8 cellular contexts compared by ENCODE assay signal in the genomic region with DNA sequence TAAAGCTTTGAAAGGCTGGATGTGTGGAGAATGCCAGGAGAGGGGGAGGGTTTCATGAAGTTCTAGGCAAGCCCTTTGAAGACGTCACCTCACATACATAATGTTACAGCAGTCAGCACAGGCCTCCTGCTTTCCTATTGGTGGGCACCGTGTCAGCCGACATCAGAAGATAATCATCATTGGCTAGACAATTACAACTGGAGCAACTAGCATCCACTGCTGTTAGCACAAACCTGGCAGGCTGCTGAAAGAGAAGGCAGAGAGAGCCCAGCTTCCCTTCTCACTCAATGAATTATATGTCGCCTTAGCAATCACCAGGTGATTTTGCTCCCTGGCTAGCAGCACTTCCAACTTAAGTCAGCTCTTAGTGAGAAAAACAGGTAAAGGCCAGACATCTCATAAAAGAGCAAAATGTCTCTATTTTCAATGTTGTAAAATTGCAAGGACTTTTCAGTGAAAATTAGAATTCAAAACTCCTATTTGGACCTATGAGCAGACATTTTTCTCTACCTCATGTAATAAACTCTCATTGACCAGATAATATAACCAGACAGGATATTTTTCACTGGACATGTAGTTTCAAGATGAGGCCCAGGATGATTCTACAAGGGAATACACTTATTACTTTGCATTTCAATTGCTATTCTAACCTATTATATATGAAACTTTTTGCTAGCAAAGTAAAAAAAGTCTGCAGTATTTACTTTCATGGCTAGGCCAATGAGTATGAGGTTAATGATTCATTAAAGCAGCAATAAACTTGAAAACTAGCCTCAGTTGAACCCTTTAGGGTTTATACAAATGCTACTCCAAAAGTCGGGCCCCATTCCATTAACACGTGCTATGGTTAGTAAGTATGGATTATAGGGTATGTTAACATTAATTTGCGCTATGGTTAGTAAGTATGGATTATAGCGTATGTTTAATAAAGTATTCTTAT. TPM values are rescaled to one million over a fixed set of nuclear protein-coding genes. Genes with fewer than 3 reads are reported as not detected.
DNase-seq lines count a peak whose midpoint lies in the region; ATAC-seq and TF ChIP-seq lines count a peak whose summit lies in the region.

No MANE protein-coding gene starts in this region.

- H3K4me1 ChIP-seq in vagina = peaks cover 15% of the 10 kb centered on the region

- peak overlapping the region; percentile 83 for H3K27ac Mint-ChIP-seq in activated naive CD4-positive, alpha-beta T cell treated with anti-CD3 and anti-CD28 coated beads, Interleukin-2, amount 50 U/mL, for 24 hours
- H3K27ac Mint-ChIP-seq in glutamatergic neuron (ENCODE audit: unreplicated experiment) = peak overlapping the region; percentile 92

- H3K4me3 Mint-ChIP-seq in activated naive CD4-positive, alpha-beta T cell treated with anti-CD3 and anti-CD28 coated beads, Interleukin-2, amount 50 U/mL, for 24 hours = peak overlapping the region; percentile 58
- H3K4me3 Mint-ChIP-seq in glutamatergic neuron (ENCODE audit: unreplicated experiment) = peak overlapping the region; percentile 73

- intact Hi-C loops in posterior cingulate gyrus (cut with DNase I) (loop anchor here (10.0 kb wide), 1 partner anchor 321 kb away; no protein-coding TSS in a partner anchor), vagina (cut with DNase I) (no loop called here)

- TF ChIP-seq EP300 in Ishikawa (IDR thresholded peaks at IDR 0.05; ENCODE audit: borderline replicate concordance) = no peak

- peak overlapping the region; percentile 16 for H3K27ac ChIP-seq in vagina

- H3K4me3 ChIP-seq in vagina = no peak overlapping the region

- ATAC-seq in GM21717 (IDR thresholded peaks at IDR 0.05; ENCODE audit: unreplicated experiment) = peak; percentile 76

- H3K9me3 ChIP-seq in vagina = no peaks in the 10 kb centered on the region

- TF ChIP-seq CTCF in glutamatergic neuron (IDR thresholded peaks at IDR 0.05; ENCODE audit: partially characterized antibody, unreplicated experiment) (no peak), vagina (IDR thresholded peaks at IDR 0.05) (no peak)

- H3K9me3 Mint-ChIP-seq in activated naive CD4-positive, alpha-beta T cell treated with anti-CD3 and anti-CD28 coated beads, Interleukin-2, amount 50 U/mL, for 24 hours = no peaks in the 10 kb centered on the region
- H3K9me3 Mint-ChIP-seq in glutamatergic neuron (ENCODE audit: unreplicated experiment) = peaks cover 17% of the 10 kb centered on the region

- DNase-seq in EH (ENCODE audit: low read depth) (peak; percentile 80), SHP77 (lab: John Stamatoyannopoulos, UW) (peak; percentile 49 to 73), glutamatergic neuron (peak; percentile 71), posterior cingulate gyrus (peak; percentile 82 to 98 (median 92)), vagina (ENCODE audit: extremely low spot score in 2 of 2) (no peak)

- no peaks in the 10 kb centered on the region for H3K27me3 ChIP-seq in vagina

- no peak for TF ChIP-seq RAD21 in Ishikawa (IDR thresholded peaks at IDR 0.05; ENCODE audit: low read depth)

- peaks cover 28% of the 10 kb centered on the region for H3K4me1 Mint-ChIP-seq in activated naive CD4-positive, alpha-beta T cell treated with anti-CD3 and anti-CD28 coated beads, Interleukin-2, amount 50 U/mL, for 24 hours
- peaks cover 17% of the 10 kb centered on the region for H3K4me1 Mint-ChIP-seq in glutamatergic neuron (ENCODE audit: low read depth, unreplicated experiment)

- H3K36me3 Mint-ChIP-seq in activated naive CD4-positive, alpha-beta T cell treated with anti-CD3 and anti-CD28 coated beads, Interleukin-2, amount 50 U/mL, for 24 hours = peaks cover 3% of the 10 kb centered on the region
- H3K36me3 Mint-ChIP-seq in glutamatergic neuron (ENCODE audit: unreplicated experiment) = peaks cover 4% of the 10 kb centered on the region

- no peaks in the 10 kb centered on the region for H3K27me3 Mint-ChIP-seq in activated naive CD4-positive, alpha-beta T cell treated with anti-CD3 and anti-CD28 coated beads, Interleukin-2, amount 50 U/mL, for 24 hours
- H3K27me3 Mint-ChIP-seq in glutamatergic neuron (ENCODE audit: unreplicated experiment) = peaks cover 20% of the 10 kb centered on the region

- peak in 1 of 2 donors; percentile 13 for TF ChIP-seq POLR2A in vagina (IDR thresholded peaks at IDR 0.05)

- H3K36me3 ChIP-seq in vagina = no peaks in the 10 kb centered on the region

TF ChIP-seq in Ishikawa, 13 proteins besides CTCF, POLR2A, EP300 and RAD21:
- TF ChIP-seq ZBTB7A (IDR thresholded peaks at IDR 0.05; ENCODE audit: low read depth) = no peak
- TF ChIP-seq EGR1 (IDR thresholded peaks at IDR 0.05) = no peak
- TF ChIP-seq TAF1 (IDR thresholded peaks at IDR 0.05; ENCODE audit: low read depth) = peak; percentile 56; the same call in 1 of the 2 replicates
- peak; percentile 54; the same call in 1 of the 2 replicates for TF ChIP-seq USF1 (IDR thresholded peaks at IDR 0.05)
- TF ChIP-seq, protein P1, sequence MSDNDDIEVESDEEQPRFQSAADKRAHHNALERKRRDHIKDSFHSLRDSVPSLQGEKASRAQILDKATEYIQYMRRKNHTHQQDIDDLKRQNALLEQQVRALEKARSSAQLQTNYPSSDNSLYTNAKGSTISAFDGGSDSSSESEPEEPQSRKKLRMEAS (IDR thresholded peaks at IDR 0.05) = no peak; the same call in 1 of the 2 replicates
- TF ChIP-seq TCF12 (IDR thresholded peaks at IDR 0.05; ENCODE audit: low read depth) = 0 out of 2 replicates have a peak, but pooled peaks have one; percentile 15
- peak; percentile 20; the same call in 1 of the 2 replicates for TF ChIP-seq CREB1 (IDR thresholded peaks at IDR 0.05; ENCODE audit: low read depth)

RNA-seq across cellular contexts. Expression of gene ELOVL6, which starts 4.3 kb away (rescaled TPM):
- total RNA-seq in glutamatergic neuron (ENCODE audit: unreplicated experiment) (60.1 TPM), vagina (9.1 TPM)

Comparison
In these comparisons a context has a peak if more than half of its experiments do, and no peak if none do; other contexts are left out.
1. DNase-seq: peak in EH (single experiment), SHP77 (2 of 2), glutamatergic neuron (single experiment) and posterior cingulate gyrus (10 of 10); none in vagina (0 of 2).